ENCODE assay signal across 23 cellular contexts in the genomic region with DNA sequence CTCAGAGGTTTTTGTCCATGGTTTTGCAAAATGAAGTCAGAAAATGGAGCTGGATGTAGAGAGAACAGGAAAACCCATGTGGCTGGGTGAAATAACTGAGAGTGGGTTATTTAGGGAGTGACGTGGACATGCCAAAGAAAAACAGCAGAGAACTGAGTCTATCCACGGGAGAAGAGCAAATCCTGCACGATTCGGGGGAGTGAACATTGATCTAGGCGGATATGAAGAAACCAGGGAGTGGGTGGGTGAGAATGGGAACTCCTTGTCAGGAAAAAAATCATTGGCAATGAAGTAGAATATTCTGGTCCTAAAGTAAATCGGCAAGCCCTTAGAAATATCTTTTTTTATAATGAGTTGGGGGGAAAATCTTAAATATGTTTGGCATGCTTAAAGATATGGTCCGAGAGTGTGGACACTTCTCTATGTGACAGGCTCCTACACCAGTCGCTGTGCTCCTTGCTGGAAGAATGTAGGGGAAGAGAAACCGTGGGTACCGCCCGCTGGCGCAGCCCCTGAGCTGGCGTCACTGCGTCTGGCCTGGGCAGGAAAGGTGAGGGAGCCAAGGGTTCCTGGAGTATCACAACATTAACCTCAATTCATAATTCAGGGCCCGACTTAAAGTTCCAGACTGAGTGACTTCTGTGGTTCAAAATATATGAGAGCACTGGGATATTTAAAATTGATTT.
"Had no signal": no experiment of that assay in that cellular context is flagged by ENCODE, and none has a peak within 500 bp of the region (broad histone marks: within the 10 kb centered on the region; RNA-seq: fewer than 3 reads in every experiment).

No MANE protein-coding gene starts in this region.

- H3K4me1 ChIP-seq: left lung, lower lobe of right lung, prostate gland, right lobe of liver, testis, thyroid gland, transverse colon, upper lobe of left lung had no signal

- H3K27me3 ChIP-seq: left lung, ovary, right lobe of liver, testis, thyroid gland, transverse colon, upper lobe of left lung, vagina had no signal

- H3K9me3 ChIP-seq: left lung, lower lobe of right lung, ovary, prostate gland, right lobe of liver, testis, thyroid gland, transverse colon, upper lobe of left lung, vagina had no signal

- ATAC-seq: left colon; left lung; lower lobe of right lung; natural killer cell treated with Interleukin-12 subunit alpha and Interleukin-12 subunit beta and Interleukin-15 and Interleukin-18, amount 100 ng/mL, for 72 hours; right lobe of liver; stimulated activated effector memory CD8-positive, alpha-beta T cell treated with anti-CD3 and anti-CD28 coated beads, Interleukin-12 subunit alpha, Interleukin-12 subunit beta, amount 100 ng/mL, for 72 hours had no signal

- H3K36me3 Mint-ChIP-seq: immature natural killer cell; naive B cell; natural killer cell treated with Interleukin-12 subunit alpha and Interleukin-12 subunit beta and Interleukin-15 and Interleukin-18, amount 100 ng/mL, for 72 hours; stimulated activated effector memory CD8-positive, alpha-beta T cell treated with anti-CD3 and anti-CD28 coated beads, Interleukin-12 subunit alpha, Interleukin-12 subunit beta, amount 100 ng/mL, for 72 hours had no signal

- DNase-seq: immature natural killer cell; kidney; left colon; left lung; lower lobe of right lung; mammary epithelial cell; mesenchymal stem cell; naive B cell; ovary; right lobe of liver; stimulated activated CD4-positive, alpha-beta T cell treated with anti-CD3 and anti-CD28 coated beads, Interleukin-12 subunit alpha, Interleukin-12 subunit beta, amount 100 ng/mL, for 4 hours; stimulated activated CD4-positive, alpha-beta T cell treated with anti-CD3 and anti-CD28 coated beads, Interleukin-4, amount 100 ng/mL, for 24 hours; stimulated activated naive CD4-positive, alpha-beta T cell; testis; thyroid gland; transverse colon had no signal

- H3K27me3 Mint-ChIP-seq: naive B cell; natural killer cell treated with Interleukin-12 subunit alpha and Interleukin-12 subunit beta and Interleukin-15 and Interleukin-18, amount 100 ng/mL, for 72 hours; stimulated activated naive CD8-positive, alpha-beta T cell treated with anti-CD3 and anti-CD28 coated beads, Interleukin-15, Interleukin-2, amounts not matched to agents 100 ng/mL and 50 ng/mL, for 24 hours had no signal

- H3K4me3 ChIP-seq: left lung, lower lobe of right lung, ovary, prostate gland, right lobe of liver, skin epidermis, testis, thyroid gland, transverse colon, upper lobe of left lung, vagina had no signal

- H3K9me3 Mint-ChIP-seq: immature natural killer cell; naive B cell; natural killer cell treated with Interleukin-12 subunit alpha and Interleukin-12 subunit beta and Interleukin-15 and Interleukin-18, amount 100 ng/mL, for 72 hours; stimulated activated effector memory CD8-positive, alpha-beta T cell treated with anti-CD3 and anti-CD28 coated beads, Interleukin-12 subunit alpha, Interleukin-12 subunit beta, amount 100 ng/mL, for 72 hours; stimulated activated naive CD8-positive, alpha-beta T cell treated with anti-CD3 and anti-CD28 coated beads, Interleukin-15, Interleukin-2, amounts not matched to agents 100 ng/mL and 50 ng/mL, for 24 hours had no signal

- H3K4me3 Mint-ChIP-seq: immature natural killer cell; natural killer cell treated with Interleukin-12 subunit alpha and Interleukin-12 subunit beta and Interleukin-15 and Interleukin-18, amount 100 ng/mL, for 72 hours; stimulated activated effector memory CD8-positive, alpha-beta T cell treated with anti-CD3 and anti-CD28 coated beads, Interleukin-12 subunit alpha, Interleukin-12 subunit beta, amount 100 ng/mL, for 72 hours; stimulated activated naive CD8-positive, alpha-beta T cell treated with anti-CD3 and anti-CD28 coated beads, Interleukin-15, Interleukin-2, amounts not matched to agents 100 ng/mL and 50 ng/mL, for 24 hours had no signal

- H3K4me1 Mint-ChIP-seq: immature natural killer cell; naive B cell; stimulated activated effector memory CD8-positive, alpha-beta T cell treated with anti-CD3 and anti-CD28 coated beads, Interleukin-12 subunit alpha, Interleukin-12 subunit beta, amount 100 ng/mL, for 72 hours had no signal

- H3K36me3 ChIP-seq: left lung, ovary, prostate gland, right lobe of liver, transverse colon, vagina had no signal

- H3K27ac Mint-ChIP-seq: immature natural killer cell; naive B cell; natural killer cell treated with Interleukin-12 subunit alpha and Interleukin-12 subunit beta and Interleukin-15 and Interleukin-18, amount 100 ng/mL, for 72 hours; stimulated activated effector memory CD8-positive, alpha-beta T cell treated with anti-CD3 and anti-CD28 coated beads, Interleukin-12 subunit alpha, Interleukin-12 subunit beta, amount 100 ng/mL, for 72 hours; stimulated activated naive CD8-positive, alpha-beta T cell treated with anti-CD3 and anti-CD28 coated beads, Interleukin-15, Interleukin-2, amounts not matched to agents 100 ng/mL and 50 ng/mL, for 24 hours had no signal

- H3K27ac ChIP-seq: left lung, lower lobe of right lung, ovary, prostate gland, right lobe of liver, skin epidermis, testis, thyroid gland, transverse colon, upper lobe of left lung, vagina had no signal
